In the genomic region with DNA sequence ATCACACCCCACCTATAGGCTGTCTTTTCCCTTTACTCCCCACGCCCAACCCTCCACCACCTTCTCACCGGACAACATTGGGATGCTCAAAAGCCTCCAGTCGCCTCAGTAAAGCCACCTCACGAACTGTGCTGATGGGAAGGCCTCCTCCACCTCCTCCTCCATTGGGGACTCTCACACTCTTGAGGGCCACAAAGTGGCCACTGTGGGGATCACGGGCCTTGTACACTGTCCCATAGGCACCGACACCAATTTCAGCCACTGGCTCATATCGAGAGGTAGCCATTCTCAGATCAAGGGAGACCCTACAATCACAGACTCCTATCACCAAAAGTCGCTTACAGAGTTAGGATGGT, we compare ENCODE assay signal across 8 cellular contexts. TPM values are rescaled to one million over a fixed set of nuclear protein-coding genes. Genes with fewer than 3 reads are reported as not detected.
A peak's percentile ranks its signal among the peaks of the same experiment; 100 is the strongest.
DNase-seq lines count a peak whose midpoint lies in the region; ATAC-seq, FAIRE-seq and TF ChIP-seq lines count a peak whose summit lies in the region.

No MANE protein-coding gene starts in this region.

- FAIRE-seq in A549 (lab: Jason Lieb, UNC) = no peak

- H4K20me1 ChIP-seq in mammary epithelial cell (ENCODE audit: insufficient read depth, low read length) = no peaks in the 10 kb centered on the region

- H3K9ac ChIP-seq in HUES64 (ENCODE audit: low read depth, low read length) (peak overlapping the region; percentile 94), mammary epithelial cell (ENCODE audit: insufficient read depth, low read length) (peak overlapping the region; percentile 82)

- H3K9me3 ChIP-seq in A549 (no peaks in the 10 kb centered on the region), HUES64 (ENCODE audit: insufficient read depth, low read depth, low read length) (no peaks in the 10 kb centered on the region), mammary epithelial cell (replicated peaks; ENCODE audit: insufficient read depth, low read length) (no peaks in the 10 kb centered on the region), mucosa of descending colon (no peaks in the 10 kb centered on the region)

- in situ Hi-C loops in mammary epithelial cell (cut with MboI; ENCODE audit: low sequenced_read_pairs in 2 of 2) = loop anchor here in 1 of 2 donors (10.0 kb wide), 1 partner anchor 153 kb away; no protein-coding TSS in a partner anchor

- TF ChIP-seq RAD21 in A549 (conservative IDR thresholded peaks at IDR 0.05 in 1 of 2, IDR thresholded peaks at IDR 0.05 in 1 of 2) = no peak

- ATAC-seq in A549 = peak; percentile 1 to 2; a peak in 2 of 6 replicates
- ATAC-seq in mucosa of descending colon = no peak
- no peak for ATAC-seq in GM18517 (IDR thresholded peaks at IDR 0.05; ENCODE audit: unreplicated experiment)
- ATAC-seq in GM18511 (IDR thresholded peaks at IDR 0.05; ENCODE audit: unreplicated experiment) = no peak

- 0 out of 2 replicates have a peak, but pooled peaks have one; percentile 13 for TF ChIP-seq POLR2A in A549 (IDR thresholded peaks at IDR 0.05; ENCODE audit: low read length)

- dilution Hi-C loops in mammary epithelial cell (cut with HindIII; ENCODE audit: low sequenced_read_pairs) = no loop called here

- no peak for TF ChIP-seq EP300 in A549 (IDR thresholded peaks at IDR 0.05)

- peaks cover 42% of the 10 kb centered on the region for H3K36me3 ChIP-seq in HUES64 (ENCODE audit: insufficient read depth, low read length)
- peaks cover 9% of the 10 kb centered on the region for H3K36me3 ChIP-seq in mammary epithelial cell (ENCODE audit: insufficient read depth, low read length)
- H3K36me3 ChIP-seq in mucosa of descending colon (ENCODE audit: low read depth) = no peaks in the 10 kb centered on the region

- H3K27ac ChIP-seq in A549 (peak overlapping the region; percentile 91 to 98), HUES64 (ENCODE audit: low read depth, low read length) (peak overlapping the region; percentile 70; the same call in 1 of the 2 replicates), mammary epithelial cell (ENCODE audit: insufficient read depth, low read depth, low read length) (peak overlapping the region; percentile 81)

- H3K27me3 ChIP-seq in HUES64 (ENCODE audit: insufficient read depth, low read length) = peaks cover 28% of the 10 kb centered on the region
- no peaks in the 10 kb centered on the region for H3K27me3 ChIP-seq in mammary epithelial cell (ENCODE audit: insufficient read depth, low read length)

- peaks cover 33% of the 10 kb centered on the region for H3K79me2 ChIP-seq in mammary epithelial cell (ENCODE audit: insufficient read depth, low read length)

- POLR2A ChIA-PET in A549 (lab: Yijun Ruan, JAX) = no interaction called here

- 24% methylated on average over 8 of the region's 8 CpGs for WGBS in A549 (ENCODE audit: missing lambda C conversion rate)
- WGBS in HUES64 = 10% methylated on average over 8 of the region's 8 CpGs
- 25% methylated on average over 6 of the region's 8 CpGs for WGBS in mammary epithelial cell (ENCODE audit: low coverage, missing lambda C conversion rate)

- H3K4me2 ChIP-seq in A549 (peak overlapping the region; percentile 80), mammary epithelial cell (ENCODE audit: insufficient read depth, low read depth, low read length) (peak overlapping the region; percentile 73)

- CTCF ChIA-PET in A549 (lab: Yijun Ruan, JAX) (interaction anchor here (1.7 kb wide), 1 partner anchor 25 kb away, joined by 9 read pairs; no protein-coding TSS in a partner anchor), mammary epithelial cell (lab: Charles Lee; ENCODE audit: low non-redundant PET) (no interaction called here)

- peaks cover 31% of the 10 kb centered on the region for H3K4me1 ChIP-seq in A549
- H3K4me1 ChIP-seq in HUES64 (ENCODE audit: insufficient read depth, low read length) = peaks cover 17% of the 10 kb centered on the region
- peaks cover 30% of the 10 kb centered on the region for H3K4me1 ChIP-seq in mammary epithelial cell (ENCODE audit: insufficient read depth, low read length)
- peaks cover 36% of the 10 kb centered on the region for H3K4me1 ChIP-seq in mucosa of descending colon (ENCODE audit: low read depth)

- intact Hi-C loops in mammary epithelial cell (cut with micrococcal nuclease) (no loop called here), mucosa of descending colon (cut with DNase I, micrococcal nuclease) (no loop called here)

- peak overlapping the region; percentile 69 for H3K4me3 ChIP-seq in A549
- peak overlapping the region; percentile 87 for H3K4me3 ChIP-seq in HUES64 (ENCODE audit: low read length)
- H3K4me3 ChIP-seq in mammary epithelial cell (replicated peaks in 1 of 3; ENCODE audit: insufficient read depth in 1 of 3, low read depth in 2 of 3, low read length in 3 of 3) = peak overlapping the region; percentile 69 to 89 (median 71)
- H3K4me3 ChIP-seq in mucosa of descending colon = peak overlapping the region; percentile 45

- TF ChIP-seq CTCF in A549 (IDR thresholded peaks at IDR 0.05) = no peak
- TF ChIP-seq CTCF in mammary epithelial cell (conservative IDR thresholded peaks at IDR 0.05 in 1 of 2, IDR thresholded peaks at IDR 0.05 in 1 of 2; ENCODE audit: extremely low read depth in 1 of 2, insufficient read depth in 1 of 2, low read depth in 1 of 2, low read length in 2 of 2) = no peak
- no peak for TF ChIP-seq CTCF in mucosa of descending colon (IDR thresholded peaks at IDR 0.05)

- no peak for DNase-seq in A549 (ENCODE audit: low read depth in 1 of 2, low spot score in 1 of 2)
- DNase-seq in mammary epithelial cell = no peak
- no peak for DNase-seq in mucosa of descending colon
- no peak for DNase-seq in midbrain (lab: John Stamatoyannopoulos, UW)
- no peak for DNase-seq in inferior parietal cortex (ENCODE audit: extremely low spot score)

- peak overlapping the region; percentile 89 for H2AFZ ChIP-seq in mammary epithelial cell (ENCODE audit: low read depth, low read length)

- BruUV-seq in mammary epithelial cell (replicated peaks; lab: Mats Ljungman, UMichigan) = no TSS peak

TF ChIP-seq in A549, 52 proteins besides CTCF, POLR2A, EP300 and RAD21 (continues in another document):
- TF ChIP-seq, protein P1, sequence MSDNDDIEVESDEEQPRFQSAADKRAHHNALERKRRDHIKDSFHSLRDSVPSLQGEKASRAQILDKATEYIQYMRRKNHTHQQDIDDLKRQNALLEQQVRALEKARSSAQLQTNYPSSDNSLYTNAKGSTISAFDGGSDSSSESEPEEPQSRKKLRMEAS (IDR thresholded peaks at IDR 0.05) = no peak

RNA-seq across cellular contexts. Expression of a gene that starts 0.7 kb away (rescaled TPM):
- polyA plus RNA-seq in A549 (2011; rRNA removed) (226 and 289 TPM in 2 replicates), A549 (2017; fragmentation: RNase III; extraction: RNeasy Plus Mini Kit Qiagen cat#74134 plus additional on column Dnase treatment) (226 to 255 TPM (median 229 TPM) in 3 replicates), mammary epithelial cell (258 TPM)
- polyA plus RNA-seq in A549 (2012; cell fraction: cytosol; rRNA removed) = 345 and 419 TPM in 2 replicates
- polyA plus RNA-seq in A549 (2012; cell fraction: nucleus; rRNA removed) = 211 and 266 TPM in 2 replicates
- polyA minus RNA-seq in A549 (2011; rRNA and poly(A)+ RNA removed) = 187 and 240 TPM in 2 replicates
- polyA plus RNA-seq in HUES64 (2013, experiment 1 of 2) = 171 TPM
- polyA plus RNA-seq in HUES64 (2013, experiment 2 of 2) = 146 TPM
- total RNA-seq in mammary epithelial cell (100 to 1,000 TPM; 103 to 163 TPM), mucosa of descending colon (10 to 100 TPM; 41.4 to 62.7 (median 60.2) TPM)
- 128 TPM for polyA minus RNA-seq in mammary epithelial cell

RNA-seq across cellular contexts. Expression of a gene that starts 3.5 kb away (rescaled TPM):
- polyA plus RNA-seq in A549 (2011; rRNA removed) (7.2 and 8.4 TPM in 2 replicates), A549 (2017; fragmentation: RNase III; extraction: RNeasy Plus Mini Kit Qiagen cat#74134 plus additional on column Dnase treatment) (4.7 to 6.8 TPM (median 5.9 TPM) in 3 replicates), mammary epithelial cell (13.8 TPM)
- polyA plus RNA-seq in A549 (2012; cell fraction: cytosol; rRNA removed) = 4.5 and 5.5 TPM in 2 replicates
- polyA plus RNA-seq in A549 (2012; cell fraction: nucleus; rRNA removed) = 7.2 and 7.3 TPM in 2 replicates
- 7.7 and 9.8 TPM in 2 replicates for polyA minus RNA-seq in A549 (2011; rRNA and poly(A)+ RNA removed)
- 3.7 TPM for polyA plus RNA-seq in HUES64 (2013, experiment 1 of 2)
- polyA plus RNA-seq in HUES64 (2013, experiment 2 of 2) = 4.6 TPM
- total RNA-seq in mammary epithelial cell (10 to 100 TPM in 1 of 2 donors, 1 to 10 TPM in 1; 6.0 to 18.8 TPM), mucosa of descending colon (10 to 100 TPM; 10.5 to 15.1 (median 11.7) TPM)
- 4.8 TPM for polyA minus RNA-seq in mammary epithelial cell

RNA-seq across cellular contexts. Expression of a gene that starts 6.6 kb away (rescaled TPM):
- polyA plus RNA-seq in A549 (2011; rRNA removed) (51.9 and 61.0 TPM in 2 replicates), A549 (2017; fragmentation: RNase III; extraction: RNeasy Plus Mini Kit Qiagen cat#74134 plus additional on column Dnase treatment) (20.6 to 27.1 TPM (median 22.8 TPM) in 3 replicates), mammary epithelial cell (33.0 TPM)
- polyA plus RNA-seq in A549 (2012; cell fraction: cytosol; rRNA removed) = 15.5 and 17.2 TPM in 2 replicates
- polyA plus RNA-seq in A549 (2012; cell fraction: nucleus; rRNA removed) = 11.0 and 15.4 TPM in 2 replicates
- 39.7 and 53.3 TPM in 2 replicates for polyA minus RNA-seq in A549 (2011; rRNA and poly(A)+ RNA removed)
- 9.3 TPM for polyA plus RNA-seq in HUES64 (2013, experiment 1 of 2)
- polyA plus RNA-seq in HUES64 (2013, experiment 2 of 2) = 15.3 TPM
- total RNA-seq in mammary epithelial cell (10 to 100 TPM; 23.6 to 58.3 TPM), mucosa of descending colon (10 to 100 TPM; 29.2 to 39.8 (median 30.5) TPM)
- polyA minus RNA-seq in mammary epithelial cell = 38.5 TPM

RNA-seq across cellular contexts. Expression of a gene that starts 12.9 kb away (rescaled TPM):
- polyA plus RNA-seq in A549 (2011; rRNA removed) (0.26 and 0.36 TPM in 2 replicates), A549 (2017; fragmentation: RNase III; extraction: RNeasy Plus Mini Kit Qiagen cat#74134 plus additional on column Dnase treatment) (0.21 to 0.45 TPM (median 0.28 TPM) in 3 replicates), mammary epithelial cell (0.28 TPM)
- polyA plus RNA-seq in A549 (2012; cell fraction: cytosol; rRNA removed) = 0.17 and 0.30 TPM in 2 replicates
- 0.76 and 0.83 TPM in 2 replicates for polyA plus RNA-seq in A549 (2012; cell fraction: nucleus; rRNA removed)
- 0.58 and 0.74 TPM in 2 replicates for polyA minus RNA-seq in A549 (2011; rRNA and poly(A)+ RNA removed)
- polyA plus RNA-seq in HUES64 (2013, experiment 1 of 2) = 1.0 TPM
- polyA plus RNA-seq in HUES64 (2013, experiment 2 of 2) = 2.8 TPM
- total RNA-seq in mammary epithelial cell (under 1 TPM; 0.33 to 0.99 TPM), mucosa of descending colon (1 to 10 TPM; 1.3 to 2.7 (median 2.2) TPM)
- polyA minus RNA-seq in mammary epithelial cell = 0.57 TPM

RNA-seq across cellular contexts. Expression of a gene that starts 15.5 kb away (rescaled TPM):
- 1.8 and 1.9 TPM in 2 replicates for polyA plus RNA-seq in A549 (2011; rRNA removed)
- 2.6 and 3.0 TPM in 2 replicates for polyA plus RNA-seq in A549 (2012; cell fraction: cytosol; rRNA removed)
- 22.0 and 26.2 TPM in 2 replicates for polyA plus RNA-seq in A549 (2012; cell fraction: nucleus; rRNA removed)
- 1.9 to 2.9 TPM (median 2.3 TPM) in 3 replicates for polyA plus RNA-seq in A549 (2017; fragmentation: RNase III; extraction: RNeasy Plus Mini Kit Qiagen cat#74134 plus additional on column Dnase treatment)
- 1.5 and 2.0 TPM in 2 replicates for polyA minus RNA-seq in A549 (2011; rRNA and poly(A)+ RNA removed)
- polyA plus RNA-seq in HUES64 (2013, experiment 1 of 2) = 0.95 TPM
- polyA plus RNA-seq in HUES64 (2013, experiment 2 of 2) = 1.2 TPM
- 10 to 100 TPM in 1 of 2 donors, 1 to 10 TPM in 1; 6.2 to 42.1 TPM for total RNA-seq in mammary epithelial cell
- polyA plus RNA-seq in mammary epithelial cell = 27.4 TPM
- 16.0 TPM for polyA minus RNA-seq in mammary epithelial cell
- 1 to 10 TPM; 1.2 to 2.1 (median 1.4) TPM for total RNA-seq in mucosa of descending colon

Comparison
In these comparisons a context has a peak if more than half of its experiments do, and no peak if none do; other contexts are left out.
1. ATAC-seq: peak in A549 (2 of 2); none in mucosa of descending colon (single experiment), GM18517 (single experiment) and GM18511 (single experiment).
2. Peak in every context shown above with its lines, with median percentiles within 50 percentile points of each other: H3K27ac ChIP-seq and H3K4me3 ChIP-seq.